In genomic region chr12:89156324-89156723, GRCh38 we compare ENCODE assay signal across 17 cellular contexts.
DNase-seq lines count a peak whose midpoint lies in the region; ATAC-seq, FAIRE-seq and TF ChIP-seq lines count a peak whose summit lies in the region.
"Had no signal": no experiment of that assay in that cellular context is flagged by ENCODE, and none has a peak within 500 bp of the region (broad histone marks: within the 10 kb centered on the region; RNA-seq: fewer than 3 reads in every experiment).

No MANE protein-coding gene starts in this region.

- H2BK120ac ChIP-seq in H9 (ENCODE audit: low read depth, low read length, poor library complexity, severe bottlenecking): no peak overlapping the region

- H3K27ac ChIP-seq in gastrocnemius medialis: no peak overlapping the region
- H3K27ac ChIP-seq in H9 (ENCODE audit: insufficient read length, low read depth, low read length): no peak overlapping the region
- H3K27ac ChIP-seq: C4-2B, prostate gland had no signal

- FAIRE-seq in GM12892 (lab: Jason Lieb, UNC): no peak

- ATAC-seq in gastrocnemius medialis (no peak), GM19455 (IDR thresholded peaks at IDR 0.05; ENCODE audit: unreplicated experiment) (no peak)

- TF ChIP-seq CTCF in gastrocnemius medialis (IDR thresholded peaks at IDR 0.05 in 4 of 5, conservative IDR thresholded peaks at IDR 0.05 in 1 of 5) (no peak), H9 (conservative IDR thresholded peaks at IDR 0.05) (no peak)

- H3K79me2 ChIP-seq in H9 (ENCODE audit: insufficient read depth, low read length): no peaks in the 10 kb centered on the region

- WGBS in H9 (ENCODE audit: extremely low coverage, insufficient read length, low lambda C conversion rate): no CpG with 5 or more reads among the region's 1 CpG

- no peak overlapping the region for H3K4me3 Mint-ChIP-seq in activated CD4-positive, alpha-beta memory T cell treated with anti-CD3 and anti-CD28 coated beads for 36 hours
- H3K4me3 Mint-ChIP-seq in H9: no peak overlapping the region
- H3K4me3 Mint-ChIP-seq: central memory CD8-positive, alpha-beta T cell had no signal

- H3K4me1 Mint-ChIP-seq in activated CD4-positive, alpha-beta memory T cell treated with anti-CD3 and anti-CD28 coated beads for 36 hours (ENCODE audit: low read depth): peaks cover 27% of the 10 kb centered on the region
- peaks cover 7 to 9% of the 10 kb centered on the region in 2 experiments for H3K4me1 Mint-ChIP-seq in H9
- H3K4me1 Mint-ChIP-seq: central memory CD8-positive, alpha-beta T cell had no signal

- no peak overlapping the region for H3K18ac ChIP-seq in H9 (ENCODE audit: insufficient read length, low read depth, low read length)

- H2BK20ac ChIP-seq in H9 (ENCODE audit: low read depth, low read length, poor library complexity, severe bottlenecking): no peak overlapping the region

- no peak overlapping the region for H3K4ac ChIP-seq in H9 (ENCODE audit: low read depth, low read length)

- POLR2A ChIA-PET in activated CD4-positive, alpha-beta memory T cell treated with anti-CD3 and anti-CD28 coated beads for 36 hours (lab: Charles Lee): interaction anchor here (0.7 to 1.7 kb wide), 9 partner anchors 18 to 196 kb away, joined by 3 to 10 read pairs (median 3); partner anchors contain the start of gene DUSP6

- H3K56ac ChIP-seq in H9 (ENCODE audit: insufficient read length, low read depth, low read length): no peak overlapping the region

- CTCF ChIA-PET in activated CD4-positive, alpha-beta memory T cell treated with anti-CD3 and anti-CD28 coated beads for 36 hours (lab: Charles Lee): interaction anchor here (0.9 to 1.7 kb wide), 5 partner anchors 10 to 368 kb away, joined by 3 to 4 read pairs (median 4); partner anchors contain the start of gene GALNT4

- H2AK5ac ChIP-seq in H9 (ENCODE audit: insufficient read length, low read length): no peak overlapping the region

- H3K14ac ChIP-seq in H9 (ENCODE audit: insufficient read depth, low read length): no peak overlapping the region

- no peak overlapping the region for H3K9ac ChIP-seq in H9 (ENCODE audit: extremely low read depth, insufficient read length, low read length)

- H3K4me3 ChIP-seq in gastrocnemius medialis: no peak overlapping the region
- H3K4me3 ChIP-seq: MG63, prostate gland, stomach had no signal

- H3K36me3 ChIP-seq in gastrocnemius medialis: no peaks in the 10 kb centered on the region
- H3K36me3 ChIP-seq: MG63, prostate gland, stomach had no signal

- no peaks in the 10 kb centered on the region for H3K79me1 ChIP-seq in H9 (ENCODE audit: insufficient read depth, low read depth, low read length, poor library complexity, severe bottlenecking)

- no peaks in the 10 kb centered on the region for H3K23me2 ChIP-seq in H9 (ENCODE audit: insufficient read length, low read depth, low read length, poor library complexity, severe bottlenecking)

- H3K36me3 Mint-ChIP-seq in activated CD4-positive, alpha-beta memory T cell treated with anti-CD3 and anti-CD28 coated beads for 36 hours: no peaks in the 10 kb centered on the region
- no peaks in the 10 kb centered on the region; a peak in 2 of 7 replicates for H3K36me3 Mint-ChIP-seq in H9 (ENCODE audit: insufficient read depth in 1 of 3, low read depth in 3 of 3)

- no peak overlapping the region for H3T11ph ChIP-seq in H9 (ENCODE audit: low read length)

- H4K5ac ChIP-seq in H9 (ENCODE audit: insufficient read length, low read depth, low read length): no peak overlapping the region

- H3K9me3 ChIP-seq in gastrocnemius medialis: no peaks in the 10 kb centered on the region
- no peaks in the 10 kb centered on the region for H3K9me3 ChIP-seq in H9 (ENCODE audit: control insufficient read depth, low read depth, low read length)
- H3K9me3 ChIP-seq: MG63, prostate gland, stomach had no signal

- in situ Hi-C loops in gastrocnemius medialis (cut with MboI; ENCODE audit: low sequenced_read_pairs in 4 of 4): no loop called here

- H3K9me3 Mint-ChIP-seq in activated CD4-positive, alpha-beta memory T cell treated with anti-CD3 and anti-CD28 coated beads for 36 hours: no peaks in the 10 kb centered on the region
- H3K9me3 Mint-ChIP-seq in H9: peaks cover 0 to 7% of the 10 kb centered on the region in 2 experiments; a peak in 3 of 5 replicates
- H3K9me3 Mint-ChIP-seq: central memory CD8-positive, alpha-beta T cell had no signal

- H3K4me1 ChIP-seq in gastrocnemius medialis (no peaks in the 10 kb centered on the region), H9 (ENCODE audit: insufficient read depth, low read length) (no peaks in the 10 kb centered on the region)
- H3K4me1 ChIP-seq: prostate gland had no signal

- no peaks in the 10 kb centered on the region for H3K27me3 Mint-ChIP-seq in activated CD4-positive, alpha-beta memory T cell treated with anti-CD3 and anti-CD28 coated beads for 36 hours
- peaks cover 14% of the 10 kb centered on the region for H3K27me3 Mint-ChIP-seq in H9 (ENCODE audit: low read depth)

- TF ChIP-seq POLR2A in gastrocnemius medialis (IDR thresholded peaks at IDR 0.05): no peak
- no peak for TF ChIP-seq POLR2A in GM12892 (IDR thresholded peaks at IDR 0.05; ENCODE audit: low read depth, low read length)

- no peak overlapping the region for H4K91ac ChIP-seq in H9 (ENCODE audit: insufficient read length, low read depth, low read length)

- H2BK5ac ChIP-seq in H9 (ENCODE audit: insufficient read length, low read length): no peak overlapping the region

- no peak overlapping the region for H2BK15ac ChIP-seq in H9 (ENCODE audit: low read depth, low read length)

- no peaks in the 10 kb centered on the region for H3K27me3 ChIP-seq in gastrocnemius medialis
- H3K27me3 ChIP-seq in H9 (ENCODE audit: insufficient read depth, low read length): no peaks in the 10 kb centered on the region
- H3K27me3 ChIP-seq: MG63, stomach had no signal

- H2AFZ ChIP-seq in H9 (ENCODE audit: low read length): no peak overlapping the region

- H3K23ac ChIP-seq in H9 (ENCODE audit: insufficient read length, low read depth, low read length): no peak overlapping the region

- peak overlapping the region; percentile 28 for H3K27ac Mint-ChIP-seq in activated CD4-positive, alpha-beta memory T cell treated with anti-CD3 and anti-CD28 coated beads for 36 hours
- no peak overlapping the region for H3K27ac Mint-ChIP-seq in H9

- no peak overlapping the region for H4K8ac ChIP-seq in H9 (replicated peaks; ENCODE audit: insufficient read length, low read depth, low read length)

- DNase-seq in Ammon's horn (ENCODE audit: low spot score) (peak; percentile 10), KG1 (lab: John Stamatoyannopoulos, UW) (peak; percentile 37), medulla oblongata (ENCODE audit: extremely low spot score) (peak; percentile 37), gastrocnemius medialis (no peak), GM12892 (ENCODE audit: insufficient read length) (no peak), H9 (no peak)
- DNase-seq in activated CD4-positive, alpha-beta memory T cell treated with anti-CD3 and anti-CD28 coated beads for 36 hours: no peak
- DNase-seq: activated CD4-positive, CD25-positive, alpha-beta regulatory T cell; activated effector memory CD4-positive, alpha-beta T cell treated with Interleukin-2 at 50 U/mL for 16 hours; mesendoderm; NCI-H345; stomach had no signal

- no peaks in the 10 kb centered on the region for H4K20me1 ChIP-seq in H9 (ENCODE audit: control insufficient read depth, insufficient read depth, insufficient read length)

- intact Hi-C loops in activated CD4-positive, alpha-beta memory T cell treated with anti-CD3 and anti-CD28 coated beads for 36 hours (cut with micrococcal nuclease): no loop called here
- intact Hi-C loops in gastrocnemius medialis (cut with DNase I; ENCODE audit: low total_unique reads): no loop called here

- H2BK12ac ChIP-seq in H9 (ENCODE audit: insufficient read length, low read depth, low read length): no peak overlapping the region

- H3K4me2 ChIP-seq in H9 (ENCODE audit: insufficient read depth, insufficient read length, low read length): no peak overlapping the region

Comparison
In these comparisons a context has a peak if more than half of its experiments do, and no peak if none do; other contexts are left out.
1. DNase-seq: peak in Ammon's horn (single experiment), KG1 (single experiment) and medulla oblongata (single experiment); none in activated CD4-positive, alpha-beta memory T cell treated with anti-CD3 and anti-CD28 coated beads for 36 hours (single experiment), gastrocnemius medialis (0 of 2), GM12892 (single experiment) and H9 (single experiment).